ENCODE assay signal across 31 cellular contexts in genomic region chr4:7680106-7680505, GRCh38.
"Had no signal": no experiment of that assay in that cellular context is flagged by ENCODE, and none has a peak within 500 bp of the region (broad histone marks: within the 10 kb centered on the region; RNA-seq: fewer than 3 reads in every experiment).

No MANE protein-coding gene starts in this region.

- H3K27ac ChIP-seq: adrenal gland, body of pancreas, brain microvascular endothelial cell, breast epithelium, VCaP had no signal

- H3K27ac Mint-ChIP-seq: activated B cell treated with CpG ODN at 0.5 μM for 24 hours; activated CD4-positive, alpha-beta memory T cell treated with anti-CD3 and anti-CD28 coated beads for 36 hours; activated CD4-positive, alpha-beta T cell treated with anti-CD3 and anti-CD28 coated beads, Interleukin-2, amount 10 ng/mL, durations not matched to agents 24 days and 14 days; activated CD8-positive, alpha-beta T cell treated with anti-CD3 and anti-CD28 coated beads for 36 hours; activated naive CD4-positive, alpha-beta T cell treated with anti-CD3 and anti-CD28 coated beads, Interleukin-2, amount 50 U/mL, for 72 hours; activated naive CD8-positive, alpha-beta T cell treated with anti-CD3 and anti-CD28 coated beads for 36 hours; activated T-cell treated with anti-CD3 and anti-CD28 coated beads, Interleukin-2, amount 50 U/mL, for 24 hours; activated T-helper 2 cell treated with anti-CD3 and anti-CD28 coated beads, Interferon-gamma antibody, Interleukin-2, Interleukin-4, amounts not matched to agents 10 μg/mL and 5 μg/mL and 100 μg/mL, durations not matched to agents 14 hours and 24 hours and 36 hours; T-helper 1 cell treated with Interleukin-12 subunit alpha and Interleukin-12 subunit beta and Interleukin-4 antibody, amounts not matched to agents 30 μg/mL and 1 μg/mL, for 36 hours; T-helper 2 cell treated with Interferon-gamma antibody and Interleukin-4, amounts not matched to agents 5 μg/mL and 100 μg/mL, for 36 hours had no signal

- DNase-seq: activated B cell treated with CpG ODN at 0.5 μM for 24 hours; activated CD4-positive, alpha-beta memory T cell treated with anti-CD3 and anti-CD28 coated beads for 36 hours; activated CD4-positive, alpha-beta T cell treated with anti-CD3 and anti-CD28 coated beads for 4 hours; activated CD4-positive, alpha-beta T cell treated with anti-CD3 and anti-CD28 coated beads, Interleukin-2, amount 10 ng/mL, durations not matched to agents 24 days and 14 days; activated CD4-positive, alpha-beta T cell treated with anti-CD3 and anti-CD28 coated beads, Interleukin-2, amount 50 U/mL, for 1 hour; activated CD4-positive, alpha-beta T cell treated with anti-CD3 and anti-CD28 coated beads, Interleukin-2, amount 50 U/mL, for 4 hours; activated CD4-positive, CD25-positive, alpha-beta regulatory T cell treated with anti-CD3 and anti-CD28 coated beads, Interleukin-2, amount 50 U/mL, for 72 hours; activated CD8-positive, alpha-beta memory T cell treated with anti-CD3 and anti-CD28 coated beads, Interleukin-2, amount 50 U/mL, for 4 hours; activated CD8-positive, alpha-beta T cell treated with anti-CD3 and anti-CD28 coated beads for 36 hours; activated effector memory CD4-positive, alpha-beta T cell treated with Interleukin-2 at 50 U/mL for 16 hours; activated gamma-delta T cell; activated naive CD4-positive, alpha-beta T cell treated with anti-CD3 and anti-CD28 coated beads, Interleukin-2, amount 50 U/mL, for 16 hours; activated naive CD4-positive, alpha-beta T cell treated with Interleukin-2 at 50 U/mL for 16 hours; activated naive CD8-positive, alpha-beta T cell treated with anti-CD3 and anti-CD28 coated beads for 36 hours; activated T-cell treated with anti-CD3 and anti-CD28 coated beads, Interleukin-2, amount 50 U/mL, for 24 hours; activated T-cell treated with anti-CD3 and anti-CD28 coated beads, Interleukin-2, amount 50 U/mL, for 48 hours; adrenal gland; amniotic stem cell; body of pancreas; brain microvascular endothelial cell; central memory CD4-positive, alpha-beta T cell; SW 1271; T-helper 1 cell; T-helper 2 cell; T-helper 9 cell had no signal

- H3K4me1 ChIP-seq: adrenal gland, body of pancreas, breast epithelium had no signal

- H3K4me3 ChIP-seq: adrenal gland, body of pancreas, breast epithelium had no signal

- H3K36me3 ChIP-seq: adrenal gland, brain microvascular endothelial cell, breast epithelium had no signal

- H3K4me3 Mint-ChIP-seq: activated B cell treated with CpG ODN at 0.5 μM for 24 hours; activated CD4-positive, alpha-beta memory T cell treated with anti-CD3 and anti-CD28 coated beads for 36 hours; activated CD4-positive, alpha-beta T cell treated with anti-CD3 and anti-CD28 coated beads, Interleukin-2, amount 10 ng/mL, durations not matched to agents 24 days and 14 days; activated CD8-positive, alpha-beta T cell treated with anti-CD3 and anti-CD28 coated beads for 36 hours; activated naive CD8-positive, alpha-beta T cell treated with anti-CD3 and anti-CD28 coated beads for 36 hours; activated T-cell treated with anti-CD3 and anti-CD28 coated beads, Interleukin-2, amount 50 U/mL, for 24 hours; T-helper 1 cell treated with Interleukin-12 subunit alpha and Interleukin-12 subunit beta and Interleukin-4 antibody, amounts not matched to agents 30 μg/mL and 1 μg/mL, for 36 hours; T-helper 2 cell treated with Interferon-gamma antibody and Interleukin-4, amounts not matched to agents 5 μg/mL and 100 μg/mL, for 36 hours had no signal

- H3K36me3 Mint-ChIP-seq: activated CD4-positive, alpha-beta memory T cell treated with anti-CD3 and anti-CD28 coated beads for 36 hours; activated naive CD8-positive, alpha-beta T cell treated with anti-CD3 and anti-CD28 coated beads for 36 hours had no signal

- H3K27me3 ChIP-seq: body of pancreas, breast epithelium had no signal

- H3K27me3 Mint-ChIP-seq: activated B cell treated with CpG ODN at 0.5 μM for 24 hours; activated CD4-positive, alpha-beta T cell treated with anti-CD3 and anti-CD28 coated beads, Interleukin-2, amount 10 ng/mL, durations not matched to agents 24 days and 14 days; activated CD8-positive, alpha-beta T cell treated with anti-CD3 and anti-CD28 coated beads for 36 hours; activated naive CD8-positive, alpha-beta T cell treated with anti-CD3 and anti-CD28 coated beads for 36 hours had no signal

- H3K4me1 Mint-ChIP-seq: activated B cell treated with CpG ODN at 0.5 μM for 24 hours; activated CD4-positive, alpha-beta T cell treated with anti-CD3 and anti-CD28 coated beads, Interleukin-2, amount 10 ng/mL, durations not matched to agents 24 days and 14 days; activated naive CD8-positive, alpha-beta T cell treated with anti-CD3 and anti-CD28 coated beads for 36 hours had no signal

- ATAC-seq: activated CD8-positive, alpha-beta T cell treated with anti-CD3 and anti-CD28 coated beads for 36 hours; activated naive CD4-positive, alpha-beta T cell treated with anti-CD3 and anti-CD28 coated beads, Interleukin-2, amount 50 U/mL, for 72 hours; body of pancreas had no signal

- H3K9me3 Mint-ChIP-seq: activated B cell treated with CpG ODN at 0.5 μM for 24 hours; activated CD4-positive, alpha-beta T cell treated with anti-CD3 and anti-CD28 coated beads, Interleukin-2, amount 10 ng/mL, durations not matched to agents 24 days and 14 days; activated naive CD4-positive, alpha-beta T cell treated with anti-CD3 and anti-CD28 coated beads, Interleukin-2, amount 50 U/mL, for 72 hours; activated T-helper 2 cell treated with anti-CD3 and anti-CD28 coated beads, Interferon-gamma antibody, Interleukin-2, Interleukin-4, amounts not matched to agents 10 μg/mL and 5 μg/mL and 100 μg/mL, durations not matched to agents 14 hours and 24 hours and 36 hours; T-helper 1 cell treated with Interleukin-12 subunit alpha and Interleukin-12 subunit beta and Interleukin-4 antibody, amounts not matched to agents 30 μg/mL and 1 μg/mL, for 36 hours; T-helper 2 cell treated with Interferon-gamma antibody and Interleukin-4, amounts not matched to agents 5 μg/mL and 100 μg/mL, for 36 hours had no signal
